Comparison of ENCODE assay signal across 8 cellular contexts in the genomic region with DNA sequence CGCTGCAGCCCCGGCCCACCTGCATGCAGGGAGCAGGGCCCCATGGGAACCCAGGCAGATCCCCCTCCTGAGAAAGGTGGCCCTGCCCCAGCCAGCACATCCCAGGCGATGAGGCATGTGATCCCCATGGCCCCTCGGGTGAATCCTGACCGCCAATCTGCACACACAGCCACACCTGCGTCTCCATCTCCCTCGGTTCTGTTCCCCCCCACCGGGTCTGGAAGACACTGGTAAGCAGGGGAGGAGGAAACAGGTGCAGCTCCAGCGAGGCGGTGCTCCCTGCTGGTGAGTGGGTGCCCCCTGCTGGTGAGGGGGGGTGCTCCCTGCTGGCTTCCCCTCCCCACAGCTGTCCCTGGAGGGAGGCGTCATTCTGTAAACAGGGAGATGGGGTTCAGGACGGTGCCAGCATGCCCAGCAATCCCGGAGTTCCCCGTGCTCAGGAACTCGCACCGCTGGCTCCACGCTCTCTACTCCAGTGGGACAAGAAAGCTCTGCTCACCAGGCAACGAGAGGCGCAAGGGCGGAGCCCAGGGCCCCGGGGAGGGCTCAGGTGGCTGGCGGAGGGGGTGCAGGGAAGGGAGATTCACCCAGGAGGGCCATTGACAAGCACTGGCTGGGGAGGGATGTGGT. TPM values are rescaled to one million over a fixed set of nuclear protein-coding genes. Genes with fewer than 3 reads are reported as not detected.
DNase-seq lines count a peak whose midpoint lies in the region; TF ChIP-seq lines count a peak whose summit lies in the region.

No MANE protein-coding gene starts in this region.

- no peak overlapping the region for H2AFZ ChIP-seq in GM23248

- H3K27me3 ChIP-seq in GM23248 (replicated peaks; ENCODE audit: insufficient read depth) (no peaks in the 10 kb centered on the region), ascending aorta (no peaks in the 10 kb centered on the region), iPS DF 6.9 (ENCODE audit: control insufficient read depth, insufficient read depth, low read length) (no peaks in the 10 kb centered on the region)

- H3K4me3 ChIP-seq in GM23248 = no peak overlapping the region
- no peak overlapping the region for H3K4me3 ChIP-seq in ascending aorta
- H3K4me3 ChIP-seq in iPS DF 6.9 (ENCODE audit: low read length) = no peak overlapping the region

- in situ Hi-C loops in GM23248 (cut with MboI) = no loop called here

- H3K9me3 ChIP-seq in GM23248 (ENCODE audit: low read depth) (no peaks in the 10 kb centered on the region), ascending aorta (no peaks in the 10 kb centered on the region), iPS DF 6.9 (ENCODE audit: control insufficient read depth, insufficient read depth, low read length) (no peaks in the 10 kb centered on the region)

- H3K9me2 ChIP-seq in GM23248 (ENCODE audit: insufficient read depth) = no peaks in the 10 kb centered on the region

- no peak overlapping the region for H3K4me2 ChIP-seq in GM23248 (ENCODE audit: unreplicated experiment)

- no peaks in the 10 kb centered on the region for H3F3A ChIP-seq in GM23248 (ENCODE audit: insufficient read depth)

- H3K79me2 ChIP-seq in GM23248 (ENCODE audit: insufficient read depth) = no peaks in the 10 kb centered on the region

- 36 to 43% methylated on average over 21 to 22 of the region's 22 CpGs for WGBS in GM23248 (ENCODE audit: low coverage in 1 of 2, low lambda C conversion rate in 2 of 2, missing lambda C conversion rate in 2 of 2), 2 experiments
- WGBS in iPS DF 6.9 (ENCODE audit: insufficient coverage, insufficient read length) = no CpG with 5 or more reads among the region's 22 CpGs

- intact Hi-C loops in ascending aorta (cut with DNase I) = no loop called here

- DNase-seq in CMK (ENCODE audit: low read depth) (peak; percentile 75), GM23248 (peak; percentile 46), NCI-H128 (lab: John Stamatoyannopoulos, UW; ENCODE audit: unreplicated experiment) (peak; percentile 68), T-helper 9 cell (peak; percentile 72), ascending aorta (ENCODE audit: low spot score in 2 of 2) (peak in 1 of 2 donors; percentile 72), iPS DF 6.9 (ENCODE audit: low read depth, low spot score) (peak; percentile 25), HCEC 1CT (no peak)
- DNase-seq in stimulated activated CD4-positive, alpha-beta T cell treated with anti-CD3 and anti-CD28 coated beads, Interleukin-1b, Interleukin-23, amount 100 ng/mL, for 1 hour (ENCODE audit: low read depth in 2 of 2) = peak; percentile 63 to 67

- H3K9ac ChIP-seq in GM23248 = no peak overlapping the region

- no peak overlapping the region for H3K27ac ChIP-seq in GM23248
- H3K27ac ChIP-seq in ascending aorta = no peak overlapping the region
- no peak overlapping the region for H3K27ac ChIP-seq in iPS DF 6.9 (ENCODE audit: low read length)

- no peaks in the 10 kb centered on the region for H3K36me3 ChIP-seq in GM23248 (ENCODE audit: low read depth)
- H3K36me3 ChIP-seq in ascending aorta = no peaks in the 10 kb centered on the region
- H3K36me3 ChIP-seq in iPS DF 6.9 (ENCODE audit: control insufficient read depth, insufficient read depth, low read length) = no peaks in the 10 kb centered on the region

- TF ChIP-seq CTCF in ascending aorta (IDR thresholded peaks at IDR 0.05) = peak; percentile 15 to 46 (median 16)

- no peaks in the 10 kb centered on the region for H4K20me1 ChIP-seq in GM23248 (ENCODE audit: insufficient read depth)

- H3K4me1 ChIP-seq in GM23248 (ENCODE audit: insufficient read depth) = no peaks in the 10 kb centered on the region
- no peaks in the 10 kb centered on the region for H3K4me1 ChIP-seq in ascending aorta
- no peaks in the 10 kb centered on the region; the same call in 1 of the 2 replicates for H3K4me1 ChIP-seq in iPS DF 6.9 (ENCODE audit: control insufficient read depth, insufficient read depth, low read length)

RNA-seq across cellular contexts. Expression of gene SLC12A7, which starts 28.4 kb away (rescaled TPM):
- 1.6 and 1.9 TPM in 2 replicates for total RNA-seq in GM23248 (2014; rRNA removed; shearing (Covaris generic))
- polyA plus RNA-seq in GM23248 (2016; fragmentation: Nextera tagmentation; extraction: Ambion mirVana) = 0.46 and 0.75 TPM in 2 replicates
- 101 TPM for total RNA-seq in ascending aorta

Comparison
In these comparisons a context has a peak if more than half of its experiments do, and no peak if none do; other contexts are left out.
1. RNA of gene SLC12A7, which starts 28.4 kb away (total RNA-seq): 101 TPM in ascending aorta (single experiment); 1.6 to 1.9 TPM in GM23248; every median in the first group is over 10 times any median in the second.